11 cellular contexts compared by ENCODE assay signal in the genomic region with DNA sequence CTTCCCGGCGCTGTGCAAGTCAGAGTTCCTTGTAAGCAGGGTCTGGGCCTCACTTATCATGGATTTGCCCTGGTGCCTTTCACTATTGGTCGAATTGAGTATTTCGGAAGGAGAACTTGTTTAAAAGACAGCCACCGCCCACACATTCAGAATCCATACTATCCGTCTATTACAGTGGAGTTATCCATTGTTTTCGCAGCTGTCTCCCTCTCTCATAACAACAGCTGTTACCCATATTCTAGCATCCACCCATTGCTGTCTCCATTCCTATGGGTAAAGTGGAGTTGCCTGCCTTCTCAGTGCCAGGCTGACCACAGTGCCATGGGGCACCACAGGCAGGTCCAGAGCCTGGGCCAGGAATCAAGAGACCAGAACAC. TPM values are rescaled to one million over a fixed set of nuclear protein-coding genes. Genes with fewer than 3 reads are reported as not detected.
DNase-seq lines count a peak whose midpoint lies in the region; ATAC-seq and TF ChIP-seq lines count a peak whose summit lies in the region.
"Had no signal": no experiment of that assay in that cellular context is flagged by ENCODE, and none has a peak within 500 bp of the region (broad histone marks: within the 10 kb centered on the region; RNA-seq: fewer than 3 reads in every experiment).

No MANE protein-coding gene starts in this region.

- H3K4me1 ChIP-seq in RWPE2 (ENCODE audit: insufficient read depth, poor library complexity, severe bottlenecking) (peaks cover 45% of the 10 kb centered on the region), skeletal muscle satellite cell (ENCODE audit: control insufficient read depth, insufficient read depth, low read length) (peaks cover 34% of the 10 kb centered on the region), Caco-2 (0 out of 2 replicates have a peak, but pooled peaks cover 3% of the 10 kb centered on the region)

- no peaks in the 10 kb centered on the region for H3K9me3 ChIP-seq in RWPE2 (ENCODE audit: severe bottlenecking)
- H3K9me3 ChIP-seq in skeletal muscle satellite cell (replicated peaks; ENCODE audit: low read length): no peaks in the 10 kb centered on the region
- H3K9me3 ChIP-seq in Caco-2: no peaks in the 10 kb centered on the region

- H3K27me3 Mint-ChIP-seq in T-helper 1 cell treated with Interleukin-12 subunit alpha and Interleukin-12 subunit beta and Interleukin-4 antibody, amounts not matched to agents 30 μg/mL and 1 μg/mL, for 36 hours (ENCODE audit: low read depth): no peaks in the 10 kb centered on the region
- no peaks in the 10 kb centered on the region for H3K27me3 Mint-ChIP-seq in effector memory CD8-positive, alpha-beta T cell
- no peaks in the 10 kb centered on the region for H3K27me3 Mint-ChIP-seq in Caco-2 (ENCODE audit: insufficient read depth, unreplicated experiment)

- peaks cover 17% of the 10 kb centered on the region for H3K36me3 Mint-ChIP-seq in T-helper 1 cell treated with Interleukin-12 subunit alpha and Interleukin-12 subunit beta and Interleukin-4 antibody, amounts not matched to agents 30 μg/mL and 1 μg/mL, for 36 hours (ENCODE audit: low read depth)
- H3K36me3 Mint-ChIP-seq in effector memory CD8-positive, alpha-beta T cell (ENCODE audit: insufficient read depth): peaks cover 22% of the 10 kb centered on the region
- H3K36me3 Mint-ChIP-seq in Caco-2 (ENCODE audit: insufficient read depth, unreplicated experiment): peaks cover 30% of the 10 kb centered on the region

- CTCF ChIA-PET in Caco-2 (lab: Charles Lee): interaction anchor here (0.6 kb wide), 1 partner anchor 126 kb away, joined by 4 read pairs; no protein-coding TSS in a partner anchor

- peaks cover 44% of the 10 kb centered on the region for H3K4me1 Mint-ChIP-seq in T-helper 1 cell treated with Interleukin-12 subunit alpha and Interleukin-12 subunit beta and Interleukin-4 antibody, amounts not matched to agents 30 μg/mL and 1 μg/mL, for 36 hours (ENCODE audit: low read depth)
- H3K4me1 Mint-ChIP-seq in effector memory CD8-positive, alpha-beta T cell (ENCODE audit: low read depth in 2 of 2): peaks cover 18 to 32% of the 10 kb centered on the region in 2 donors
- peaks cover 7% of the 10 kb centered on the region for H3K4me1 Mint-ChIP-seq in Caco-2 (ENCODE audit: low read depth, unreplicated experiment)

- H3K4me3 ChIP-seq in RWPE2 (ENCODE audit: severe bottlenecking) (no peak overlapping the region), skeletal muscle satellite cell (ENCODE audit: low read length) (peak overlapping the region; percentile 8), Caco-2 (ENCODE audit: low read depth, low read length) (no peak overlapping the region)

- TF ChIP-seq CTCF in RWPE2 (IDR thresholded peaks at IDR 0.05; ENCODE audit: poor library complexity, severe bottlenecking) (no peak), Caco-2 (IDR thresholded peaks at IDR 0.05; ENCODE audit: insufficient read depth in 1 of 2, low read depth in 1 of 2, low read length in 1 of 2, severe bottlenecking in 1 of 2, unreplicated experiment in 1 of 2) (no peak)

- H3K27ac Mint-ChIP-seq in T-helper 1 cell treated with Interleukin-12 subunit alpha and Interleukin-12 subunit beta and Interleukin-4 antibody, amounts not matched to agents 30 μg/mL and 1 μg/mL, for 36 hours: peak overlapping the region; percentile 78
- H3K27ac Mint-ChIP-seq in effector memory CD8-positive, alpha-beta T cell: peak overlapping the region; percentile 89 to 91
- no peak overlapping the region for H3K27ac Mint-ChIP-seq in Caco-2 (ENCODE audit: unreplicated experiment)

- ATAC-seq in RWPE2 (ENCODE audit: low read depth): peak; percentile 19
- ATAC-seq in effector memory CD8-positive, alpha-beta T cell (replicated peaks): no peak

- DNase-seq in T-helper 1 cell (no peak), RWPE2 (ENCODE audit: low spot score) (no peak), Caco-2 (no peak), globus pallidus (ENCODE audit: low spot score) (no peak), iPS-NIHi11 (ENCODE audit: low spot score) (no peak)
- no peak for DNase-seq in effector memory CD8-positive, alpha-beta T cell
- DNase-seq: amygdala, dermis blood vessel endothelial cell, NCI-H1436 treated with DMSO at 0.1 percent for 48 hours had no signal

- peak overlapping the region; percentile 13 for H3K9ac ChIP-seq in skeletal muscle satellite cell (ENCODE audit: low read depth, low read length)

- H3K27me3 ChIP-seq in RWPE2 (ENCODE audit: insufficient read depth, poor library complexity, severe bottlenecking) (no peaks in the 10 kb centered on the region), skeletal muscle satellite cell (ENCODE audit: control insufficient read depth, insufficient read depth, low read length) (no peaks in the 10 kb centered on the region), Caco-2 (replicated peaks; ENCODE audit: control insufficient read depth, insufficient read depth, low read length) (no peaks in the 10 kb centered on the region)

- H3K9me3 Mint-ChIP-seq in T-helper 1 cell treated with Interleukin-12 subunit alpha and Interleukin-12 subunit beta and Interleukin-4 antibody, amounts not matched to agents 30 μg/mL and 1 μg/mL, for 36 hours: no peaks in the 10 kb centered on the region
- H3K9me3 Mint-ChIP-seq in effector memory CD8-positive, alpha-beta T cell: no peaks in the 10 kb centered on the region
- H3K9me3 Mint-ChIP-seq in Caco-2 (ENCODE audit: unreplicated experiment): no peaks in the 10 kb centered on the region

- POLR2A ChIA-PET in Caco-2 (lab: Charles Lee): no interaction called here

- BruUV-seq in Caco-2 (replicated peaks; lab: Mats Ljungman, UMichigan): no TSS peak

- H3K36me3 ChIP-seq in RWPE2 (ENCODE audit: low read depth): no peaks in the 10 kb centered on the region; the same call in 1 of the 2 replicates
- H3K36me3 ChIP-seq in skeletal muscle satellite cell (ENCODE audit: insufficient read depth, low read length): peaks cover 17% of the 10 kb centered on the region
- no peaks in the 10 kb centered on the region for H3K36me3 ChIP-seq in Caco-2 (ENCODE audit: control insufficient read depth, insufficient read depth, low read length)

- H3K27ac ChIP-seq in RWPE2 (ENCODE audit: poor library complexity, severe bottlenecking): peak overlapping the region; percentile 90

- H3K4me3 Mint-ChIP-seq in T-helper 1 cell treated with Interleukin-12 subunit alpha and Interleukin-12 subunit beta and Interleukin-4 antibody, amounts not matched to agents 30 μg/mL and 1 μg/mL, for 36 hours: peak overlapping the region; percentile 38
- H3K4me3 Mint-ChIP-seq in effector memory CD8-positive, alpha-beta T cell: peak overlapping the region; percentile 52 to 53
- no peak overlapping the region for H3K4me3 Mint-ChIP-seq in Caco-2 (ENCODE audit: unreplicated experiment)

- intact Hi-C loops in Caco-2 (cut with micrococcal nuclease; ENCODE audit: unreplicated experiment): no loop called here

- peak overlapping the region; percentile 24 for H3K4me2 ChIP-seq in skeletal muscle satellite cell (ENCODE audit: low read length)

RNA-seq across cellular contexts. Expression of gene FAXDC2, which starts 20.2 kb away (rescaled TPM):
- 0.44 and 0.76 TPM in 2 replicates for total RNA-seq in skeletal muscle satellite cell (2012; rRNA removed)
- 0.95 and 1.6 TPM in 2 replicates for total RNA-seq in Caco-2 (2022)

RNA-seq across cellular contexts. Expression of gene CNOT8, which starts 28.2 kb away (rescaled TPM):
- 40.1 and 54.0 TPM in 2 replicates for total RNA-seq in skeletal muscle satellite cell (2012; rRNA removed)
- 38.1 and 41.2 TPM in 2 replicates for total RNA-seq in Caco-2 (2022)
